In the genomic region with DNA sequence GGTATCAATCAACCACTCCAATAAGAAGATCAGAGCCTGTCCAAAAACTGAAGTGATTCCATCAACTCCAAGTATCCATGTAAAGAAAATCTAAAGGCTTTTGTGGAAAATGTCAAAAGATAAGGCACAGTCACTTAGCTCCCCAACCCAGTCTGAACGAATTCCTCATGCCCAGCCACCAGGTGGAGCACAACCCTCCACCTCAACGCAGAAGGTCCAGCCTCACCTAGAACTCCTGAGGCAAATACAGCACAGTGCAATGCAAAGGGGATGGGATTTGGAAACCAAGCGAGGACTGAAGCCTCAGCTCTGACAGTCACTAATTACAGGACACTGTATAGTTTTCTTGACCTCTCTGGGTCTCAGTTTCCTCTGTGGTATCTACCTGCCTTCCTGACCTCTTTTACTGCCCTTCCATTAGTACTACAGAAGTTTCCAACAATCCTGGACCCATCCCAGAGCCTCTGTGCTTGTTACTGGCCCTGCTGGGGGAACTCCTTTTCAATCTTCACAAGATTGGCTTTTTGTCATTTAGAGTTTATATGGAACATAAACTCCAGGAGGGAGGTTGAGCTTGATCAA, we compare ENCODE assay signal across 8 cellular contexts. TPM values are rescaled to one million over a fixed set of nuclear protein-coding genes. Genes with fewer than 3 reads are reported as not detected.
DNase-seq lines count a peak whose midpoint lies in the region; ATAC-seq and TF ChIP-seq lines count a peak whose summit lies in the region.

No MANE protein-coding gene starts in this region.

- no peaks in the 10 kb centered on the region for H4K20me1 ChIP-seq in fibroblast of lung (ENCODE audit: control insufficient read depth, extremely low read depth, insufficient read depth, low read length)

- no peak overlapping the region for H3K4me2 ChIP-seq in fibroblast of lung (ENCODE audit: extremely low read depth, insufficient read depth, low read length)

- H3K27ac Mint-ChIP-seq in activated CD8-positive, alpha-beta T cell treated with anti-CD3 and anti-CD28 coated beads, Interleukin-2, amount 10 ng/mL, durations not matched to agents 7 days and 5 days = peak overlapping the region; percentile 41

- peak; percentile 11 for DNase-seq in activated CD4-positive, CD25-positive, alpha-beta regulatory T cell treated with anti-CD3 and anti-CD28 coated beads, Interleukin-2, amount 50 U/mL, for 16 hours (ENCODE audit: low read depth, low spot score)
- DNase-seq in NCI-H2171 treated with DMSO at 0.1 percent for 48 hours (lab: John Stamatoyannopoulos, UW) (peak; percentile 59), fibroblast of lung (ENCODE audit: low read depth in 2 of 2) (peak; percentile 22 to 23), KG1 (lab: John Stamatoyannopoulos, UW) (no peak)
- peak; percentile 72 for DNase-seq in activated CD8-positive, alpha-beta T cell treated with anti-CD3 and anti-CD28 coated beads, Interleukin-2, amount 10 ng/mL, durations not matched to agents 7 days and 5 days
- DNase-seq in stimulated activated CD4-positive, alpha-beta T cell treated with anti-CD3 and anti-CD28 coated beads, Interleukin-12 subunit alpha, Interleukin-12 subunit beta, amount 100 ng/mL, for 48 hours (ENCODE audit: low read depth in 2 of 3, low spot score in 1 of 3) = peak; percentile 18 to 44 (median 19)

- peak overlapping the region; percentile 94 for H3K4me3 Mint-ChIP-seq in activated CD8-positive, alpha-beta T cell treated with anti-CD3 and anti-CD28 coated beads, Interleukin-2, amount 10 ng/mL, durations not matched to agents 7 days and 5 days

- peaks cover 37% of the 10 kb centered on the region for H3K36me3 Mint-ChIP-seq in activated CD8-positive, alpha-beta T cell treated with anti-CD3 and anti-CD28 coated beads, Interleukin-2, amount 10 ng/mL, durations not matched to agents 7 days and 5 days (ENCODE audit: low read depth)

- peak; percentile 37 to 67 for TF ChIP-seq CTCF in fibroblast of lung (conservative IDR thresholded peaks at IDR 0.05 in 1 of 2, IDR thresholded peaks at IDR 0.05 in 1 of 2; ENCODE audit: low read depth in 1 of 2, low read length in 2 of 2)

- H3K79me2 ChIP-seq in fibroblast of lung (ENCODE audit: control insufficient read depth, insufficient read depth, low read length) = peaks cover 30% of the 10 kb centered on the region

- peaks cover 5% of the 10 kb centered on the region for H3K36me3 ChIP-seq in fibroblast of lung (ENCODE audit: control insufficient read depth, insufficient read depth, low read length)

- H3K9me3 Mint-ChIP-seq in activated CD8-positive, alpha-beta T cell treated with anti-CD3 and anti-CD28 coated beads, Interleukin-2, amount 10 ng/mL, durations not matched to agents 7 days and 5 days (ENCODE audit: insufficient read depth) = no peaks in the 10 kb centered on the region

- H3K4me1 Mint-ChIP-seq in activated CD8-positive, alpha-beta T cell treated with anti-CD3 and anti-CD28 coated beads, Interleukin-2, amount 10 ng/mL, durations not matched to agents 7 days and 5 days (ENCODE audit: low read depth) = peaks cover 30% of the 10 kb centered on the region

- H2AFZ ChIP-seq in fibroblast of lung (ENCODE audit: low read length) = no peak overlapping the region

- H3K9me3 ChIP-seq in fibroblast of lung (ENCODE audit: control insufficient read depth, insufficient read depth, low read depth, low read length) = no peaks in the 10 kb centered on the region

- no peaks in the 10 kb centered on the region for H3K27me3 Mint-ChIP-seq in activated CD8-positive, alpha-beta T cell treated with anti-CD3 and anti-CD28 coated beads, Interleukin-2, amount 10 ng/mL, durations not matched to agents 7 days and 5 days (ENCODE audit: low read depth)

- H3K9ac ChIP-seq in fibroblast of lung (ENCODE audit: insufficient read depth, low read length) = no peak overlapping the region

- POLR2A ChIA-PET in activated CD8-positive, alpha-beta T cell treated with anti-CD3 and anti-CD28 coated beads, Interleukin-2, amount 10 ng/mL, durations not matched to agents 7 days and 5 days (lab: Charles Lee) = interaction anchor here (2.1 kb wide), 1 partner anchor 105 kb away, joined by 8 read pairs; no protein-coding TSS in a partner anchor

- no peaks in the 10 kb centered on the region for H3K4me1 ChIP-seq in fibroblast of lung (ENCODE audit: control insufficient read depth, extremely low read depth, insufficient read depth, low read length)

- ATAC-seq in activated CD4-positive, CD25-positive, alpha-beta regulatory T cell treated with anti-CD3 and anti-CD28 coated beads, Interleukin-2, amount 50 U/mL, for 24 hours = no peak
- ATAC-seq in activated CD8-positive, alpha-beta T cell treated with anti-CD3 and anti-CD28 coated beads, Interleukin-2, amount 10 ng/mL, durations not matched to agents 7 days and 5 days = no peak
- ATAC-seq in GM18519 (IDR thresholded peaks at IDR 0.05; ENCODE audit: low FRiP score, unreplicated experiment) = no peak

- peak overlapping the region in 1 of 4 experiments; percentile 7 for H3K4me3 ChIP-seq in fibroblast of lung (replicated peaks in 1 of 4; ENCODE audit: control extremely low read depth in 1 of 4, insufficient read depth in 1 of 4, low read depth in 3 of 4, low read length in 4 of 4)

- CTCF ChIA-PET in activated CD8-positive, alpha-beta T cell treated with anti-CD3 and anti-CD28 coated beads, Interleukin-2, amount 10 ng/mL, durations not matched to agents 7 days and 5 days (lab: Charles Lee) = interaction anchor here (0.6 to 6.3 kb wide), 39 partner anchors 8 to 299 kb away, joined by 3 to 142 read pairs (median 4); a partner anchor contains a TSS

- peaks cover 4% of the 10 kb centered on the region for H3K27me3 ChIP-seq in fibroblast of lung (ENCODE audit: control insufficient read depth, insufficient read depth, low read length)

- H3K27ac ChIP-seq in fibroblast of lung (ENCODE audit: insufficient read depth, low read length) = no peak overlapping the region

RNA-seq across cellular contexts. Expression of a gene that starts 2.0 kb away (rescaled TPM):
- 10 to 100 TPM; 39.1 to 42.6 TPM for total RNA-seq in activated CD8-positive, alpha-beta T cell treated with anti-CD3 and anti-CD28 coated beads, Interleukin-2, amount 10 ng/mL, durations not matched to agents 7 days and 5 days
- 20.3 and 23.3 TPM in 2 replicates for total RNA-seq in fibroblast of lung
- 20.4 and 20.6 TPM in 2 replicates for polyA plus RNA-seq in fibroblast of lung
- polyA plus RNA-seq in fibroblast of lung (2012) = 16.9 and 22.8 TPM in 2 replicates
- 3.6 and 3.9 TPM in 2 replicates for polyA minus RNA-seq in fibroblast of lung (ENCODE audit: low replicate concordance)

RNA-seq across cellular contexts. Expression of a gene that starts 43.0 kb away (rescaled TPM):
- 10 to 100 TPM; 22.9 to 23.2 TPM for total RNA-seq in activated CD8-positive, alpha-beta T cell treated with anti-CD3 and anti-CD28 coated beads, Interleukin-2, amount 10 ng/mL, durations not matched to agents 7 days and 5 days
- total RNA-seq in fibroblast of lung = 15.9 and 29.7 TPM in 2 replicates
- 72.5 and 76.6 TPM in 2 replicates for polyA plus RNA-seq in fibroblast of lung
- polyA plus RNA-seq in fibroblast of lung (2012) = 63.7 and 76.2 TPM in 2 replicates
- 1.5 and 4.5 TPM in 2 replicates for polyA minus RNA-seq in fibroblast of lung (ENCODE audit: low replicate concordance)

RNA-seq across cellular contexts. Expression of a gene that starts 48.8 kb away (rescaled TPM):
- 1 to 10 TPM; 3.3 to 4.0 TPM for total RNA-seq in activated CD8-positive, alpha-beta T cell treated with anti-CD3 and anti-CD28 coated beads, Interleukin-2, amount 10 ng/mL, durations not matched to agents 7 days and 5 days
- 1.8 and 2.5 TPM in 2 replicates for total RNA-seq in fibroblast of lung
- 0.41 and 1.3 TPM in 2 replicates for polyA plus RNA-seq in fibroblast of lung
- 0.30 and 1.2 TPM in 2 replicates for polyA plus RNA-seq in fibroblast of lung (2012)
- polyA minus RNA-seq in fibroblast of lung (ENCODE audit: low replicate concordance) = 0.94 and 1.6 TPM in 2 replicates
